9 cellular contexts compared by ENCODE assay signal in the genomic region with DNA sequence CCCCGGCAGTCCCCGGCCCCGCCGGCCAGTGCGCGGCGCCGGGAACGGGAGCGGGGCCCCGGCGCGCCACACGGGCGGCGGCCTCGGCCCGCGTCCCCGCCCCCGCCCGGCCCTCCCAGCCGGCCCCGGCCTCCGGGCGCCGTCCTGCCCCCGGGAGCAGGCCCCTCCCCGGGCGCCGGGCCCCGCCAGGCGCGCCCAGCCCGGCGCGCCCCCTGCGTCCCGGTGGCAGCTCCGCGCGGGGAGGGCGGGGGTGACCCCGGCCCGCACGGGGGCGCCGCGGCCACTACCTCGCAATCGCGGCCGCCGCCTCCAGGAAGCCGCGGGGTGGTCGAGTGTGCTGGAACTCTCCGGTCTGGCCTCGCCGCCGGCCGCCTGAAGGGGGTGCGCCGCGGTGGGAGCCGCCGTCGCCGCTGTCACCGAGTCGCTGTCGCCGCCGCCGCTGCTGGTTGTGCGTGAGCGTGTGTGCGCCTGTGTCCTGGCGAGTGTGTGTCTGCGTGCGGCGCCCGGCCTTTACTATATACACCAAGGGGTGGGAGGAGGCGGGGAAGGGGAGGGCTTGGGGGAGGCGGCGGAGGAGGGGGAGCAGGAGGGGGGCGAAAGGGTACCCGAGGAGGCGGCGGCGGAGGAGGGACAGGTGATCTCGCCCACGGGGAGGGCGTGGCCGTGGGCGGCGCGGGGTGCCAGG. TPM values are rescaled to one million over a fixed set of nuclear protein-coding genes. Genes with fewer than 3 reads are reported as not detected.
DNase-seq lines count a peak whose midpoint lies in the region; ATAC-seq and TF ChIP-seq lines count a peak whose summit lies in the region.
"Had no signal": no experiment of that assay in that cellular context is flagged by ENCODE, and none has a peak within 500 bp of the region (broad histone marks: within the 10 kb centered on the region; RNA-seq: fewer than 3 reads in every experiment).

A gene (minus strand): TSS at position 488 of the 685 bp plus-strand sequence. CDS start 59,288 bp downstream, outside the sequence.

- H3K4me3 ChIP-seq in Peyer's patch (peak within 1 kb of the TSS; percentile 12 to 63 (median 42)), cardiac fibroblast (replicated peaks in 1 of 2; ENCODE audit: low read depth in 2 of 2, low read length in 2 of 2) (peak within 1 kb of the TSS; percentile 13 to 26), lung (peak within 1 kb of the TSS; percentile 49), Karpas-422 (ENCODE audit: low read length) (no peak within 1 kb of the TSS)

- no peaks in the 10 kb centered on the region for H3K36me3 ChIP-seq in Peyer's patch
- H3K36me3 ChIP-seq in lung (ENCODE audit: control insufficient read depth in 2 of 2, insufficient read depth in 2 of 2, low read length in 2 of 2) = no peaks in the 10 kb centered on the region
- H3K36me3 ChIP-seq in Karpas-422 (ENCODE audit: insufficient read depth, low read length) = no peaks in the 10 kb centered on the region

- TF ChIP-seq CTCF in Peyer's patch (IDR thresholded peaks at IDR 0.05) (no peak), cardiac fibroblast (IDR thresholded peaks at IDR 0.05; ENCODE audit: low read depth, low read length) (no peak), lung (IDR thresholded peaks at IDR 0.05; ENCODE audit: control extremely low read depth, extremely low read depth) (no peak)

- H4K20me1 ChIP-seq in Karpas-422 (ENCODE audit: insufficient read depth, low read depth, low read length) = no peaks in the 10 kb centered on the region

- ATAC-seq in lung (ENCODE audit: insufficient read depth, low FRiP score) (peak; percentile 35), HG03342 (IDR thresholded peaks at IDR 0.05; ENCODE audit: unreplicated experiment) (no peak), HG02870 (IDR thresholded peaks at IDR 0.05; ENCODE audit: unreplicated experiment) (no peak)
- ATAC-seq in stimulated activated naive CD8-positive, alpha-beta T cell treated with anti-CD3 and anti-CD28 coated beads, Interleukin-15, amount 100 ng/mL, for 72 hours = peak; percentile 62

- H3K27ac ChIP-seq in Peyer's patch = peak within 1 kb of the TSS in 3 of 4 donors; percentile 55 to 70 (median 57)
- peak within 1 kb of the TSS; percentile 71 to 75 for H3K27ac ChIP-seq in lung (ENCODE audit: low read depth in 1 of 2, low read length in 1 of 2)
- no peak within 1 kb of the TSS for H3K27ac ChIP-seq in Karpas-422 (ENCODE audit: low read length)
- H3K27ac ChIP-seq: HL-60 had no signal

- no peaks in the 10 kb centered on the region for H3K9me2 ChIP-seq in Karpas-422 (replicated peaks; ENCODE audit: insufficient read depth, low read length)

- WGBS in lung, 2 donors = 0 to 25% methylated on average over 3 to 98 of the region's 98 CpGs

- peaks cover 10% of the 10 kb centered on the region for H3K4me1 Mint-ChIP-seq in stimulated activated naive CD8-positive, alpha-beta T cell treated with anti-CD3 and anti-CD28 coated beads, Interleukin-15, amount 100 ng/mL, for 72 hours

- H3K9me3 Mint-ChIP-seq in stimulated activated naive CD8-positive, alpha-beta T cell treated with anti-CD3 and anti-CD28 coated beads, Interleukin-15, amount 100 ng/mL, for 72 hours = no peaks in the 10 kb centered on the region

- H2AFZ ChIP-seq in Karpas-422 (ENCODE audit: low read length) = no peak within 1 kb of the TSS

- no peaks in the 10 kb centered on the region for H3K9me3 ChIP-seq in Peyer's patch
- peaks cover 0 to 3% of the 10 kb centered on the region in 2 donors for H3K9me3 ChIP-seq in lung (ENCODE audit: control insufficient read depth in 2 of 2, insufficient read depth in 1 of 2, low read length in 1 of 2)
- H3K9me3 ChIP-seq in Karpas-422 (ENCODE audit: low read length) = no peaks in the 10 kb centered on the region

- no peaks in the 10 kb centered on the region for H3K79me2 ChIP-seq in Karpas-422 (ENCODE audit: low read length)

- H3K27me3 Mint-ChIP-seq in stimulated activated naive CD8-positive, alpha-beta T cell treated with anti-CD3 and anti-CD28 coated beads, Interleukin-15, amount 100 ng/mL, for 72 hours = peaks cover 53% of the 10 kb centered on the region

- no peak within 1 kb of the TSS for H3K27ac Mint-ChIP-seq in stimulated activated naive CD8-positive, alpha-beta T cell treated with anti-CD3 and anti-CD28 coated beads, Interleukin-15, amount 100 ng/mL, for 72 hours

- DNase-seq in DMS53 treated with DMSO at 0.1 percent for 48 hours (lab: John Stamatoyannopoulos, UW; ENCODE audit: unreplicated experiment) = peak; percentile 8
- peak; percentile 17 to 55 (median 53) for DNase-seq in Peyer's patch
- DNase-seq in cardiac fibroblast (ENCODE audit: low read depth in 2 of 2) = no peak
- peak; percentile 52 for DNase-seq in lung (ENCODE audit: low spot score)
- DNase-seq in stimulated activated naive CD8-positive, alpha-beta T cell treated with anti-CD3 and anti-CD28 coated beads, Interleukin-15, amount 100 ng/mL, for 72 hours = peak; percentile 24 to 25
- no peak for DNase-seq in Karpas-422

- H3K9ac ChIP-seq in Karpas-422 (ENCODE audit: low read length) = no peak within 1 kb of the TSS

- H3K4me2 ChIP-seq in Karpas-422 (ENCODE audit: low read depth, low read length, poor library complexity, severe bottlenecking) = no peak within 1 kb of the TSS

- no peaks in the 10 kb centered on the region for H3K4me1 ChIP-seq in Peyer's patch
- no peaks in the 10 kb centered on the region for H3K4me1 ChIP-seq in lung (ENCODE audit: control insufficient read depth in 2 of 2, insufficient read depth in 2 of 2, low read length in 2 of 2)
- H3K4me1 ChIP-seq in Karpas-422 (ENCODE audit: low read length) = no peaks in the 10 kb centered on the region

- H3K27me3 ChIP-seq in Peyer's patch (no peaks in the 10 kb centered on the region), lung (ENCODE audit: control insufficient read depth, insufficient read depth) (peaks cover 14% of the 10 kb centered on the region), Karpas-422 (ENCODE audit: low read length) (no peaks in the 10 kb centered on the region)

- TF ChIP-seq POLR2A in Peyer's patch (IDR thresholded peaks at IDR 0.05) = no peak

- peak within 1 kb of the TSS; percentile 85 to 88 for H3K4me3 Mint-ChIP-seq in stimulated activated naive CD8-positive, alpha-beta T cell treated with anti-CD3 and anti-CD28 coated beads, Interleukin-15, amount 100 ng/mL, for 72 hours

RNA-seq across cellular contexts. Expression of the gene that starts here (rescaled TPM):
- total RNA-seq in Peyer's patch (10 to 100 TPM in 2 of 4 donors, 1 to 10 TPM in 2; 5.4 to 25.6 (median 9.9) TPM), lung (10 to 100 TPM; 13.5 to 19.9 TPM)
- 10 to 100 TPM; 11.5 to 13.8 TPM for polyA plus RNA-seq in lung
- not detected in 2 replicates for total RNA-seq in Karpas-422 (2014; rRNA removed; shearing (Covaris generic); ENCODE audit: low replicate concordance)

Comparison
In these comparisons a context has a peak if more than half of its experiments do, and no peak if none do; other contexts are left out.
1. DNase-seq: peak in DMS53 treated with DMSO at 0.1 percent for 48 hours (single experiment), Peyer's patch (3 of 3), lung (single experiment) and stimulated activated naive CD8-positive, alpha-beta T cell treated with anti-CD3 and anti-CD28 coated beads, Interleukin-15, amount 100 ng/mL, for 72 hours (2 of 2); none in cardiac fibroblast (0 of 2) and Karpas-422 (single experiment).
2. ATAC-seq: peak in lung (single experiment) and stimulated activated naive CD8-positive, alpha-beta T cell treated with anti-CD3 and anti-CD28 coated beads, Interleukin-15, amount 100 ng/mL, for 72 hours (single experiment); none in HG03342 (single experiment) and HG02870 (single experiment).